In the genomic region with DNA sequence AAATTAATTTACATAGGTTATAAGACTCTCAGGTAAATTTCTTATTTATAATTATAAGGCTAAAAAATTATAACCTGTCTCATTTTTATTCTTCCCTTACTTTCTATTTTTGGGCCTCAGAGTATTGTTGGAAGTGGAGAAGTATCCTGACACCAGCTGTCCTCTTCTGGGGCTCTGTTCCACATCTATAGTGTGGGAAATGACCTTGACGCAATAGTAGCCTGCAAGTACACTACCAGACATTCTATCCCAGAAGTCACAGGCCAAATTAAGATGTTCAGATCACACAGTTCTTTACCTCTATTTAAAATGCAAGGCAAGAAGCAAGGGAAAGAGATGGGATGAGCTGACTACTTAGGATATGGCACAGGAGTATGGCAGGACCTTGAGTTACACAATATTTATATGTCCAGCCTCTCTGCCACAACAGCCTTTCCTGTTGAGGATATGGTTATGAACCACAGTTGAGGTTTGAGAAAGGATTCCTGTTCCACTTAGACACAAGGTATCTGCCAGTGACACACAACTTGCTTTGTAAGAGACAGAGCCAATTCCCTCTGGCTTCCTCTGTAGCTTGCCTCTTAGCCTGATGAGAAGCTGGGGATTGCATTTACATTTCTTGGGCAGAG, we compare ENCODE assay signal across 1 cellular context.
TF ChIP-seq lines count a peak whose summit lies in the region.

No MANE protein-coding gene starts in this region.

TF ChIP-seq in A549, 52 proteins besides CTCF, POLR2A, EP300 and RAD21 (continued from another document):
- TF ChIP-seq, protein P1, sequence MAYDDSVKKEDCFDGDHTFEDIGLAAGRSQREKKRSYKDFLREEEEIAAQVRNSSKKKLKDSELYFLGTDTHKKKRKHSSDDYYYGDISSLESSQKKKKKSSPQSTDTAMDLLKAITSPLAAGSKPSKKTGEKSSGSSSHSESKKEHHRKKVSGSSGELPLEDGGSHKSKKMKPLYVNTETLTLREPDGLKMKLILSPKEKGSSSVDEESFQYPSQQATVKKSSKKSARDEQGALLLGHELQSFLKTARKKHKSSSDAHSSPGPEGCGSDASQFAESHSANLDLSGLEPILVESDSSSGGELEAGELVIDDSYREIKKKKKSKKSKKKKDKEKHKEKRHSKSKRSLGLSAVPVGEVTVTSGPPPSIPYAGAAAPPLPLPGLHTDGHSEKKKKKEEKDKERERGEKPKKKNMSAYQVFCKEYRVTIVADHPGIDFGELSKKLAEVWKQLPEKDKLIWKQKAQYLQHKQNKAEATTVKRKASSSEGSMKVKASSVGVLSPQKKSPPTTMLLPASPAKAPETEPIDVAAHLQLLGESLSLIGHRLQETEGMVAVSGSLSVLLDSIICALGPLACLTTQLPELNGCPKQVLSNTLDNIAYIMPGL (CRISPR knock-in tag; IDR thresholded peaks at IDR 0.05; ENCODE audit: borderline replicate concordance), result no peak
- TF ChIP-seq MAZ (IDR thresholded peaks at IDR 0.05; ENCODE audit: borderline replicate concordance, low read depth, low read length) (no peak), HOXA7 (CRISPR knock-in tag; IDR thresholded peaks at IDR 0.05) (no peak)
TF ChIP-seq in A549: peak in this region for 0.
